ENCODE assay signal across 1 cellular context in genomic region chr15:76333720-76334437, GRCh38.
TF ChIP-seq lines count a peak whose summit lies in the region.

No MANE protein-coding gene starts in this region.

TF ChIP-seq in HepG2, 621 proteins besides CTCF, POLR2A, EP300 and RAD21 (continued from another document and continues in another):
- TF ChIP-seq AHDC1 (CRISPR knock-in tag; IDR thresholded peaks at IDR 0.05; ENCODE audit: borderline replicate concordance): peak; percentile 13; the same call in 1 of the 2 replicates
- no peak for TF ChIP-seq GTF2F1 (IDR thresholded peaks at IDR 0.05; ENCODE audit: low read length)
- no peak for TF ChIP-seq AFF4 (CRISPR knock-in tag; IDR thresholded peaks at IDR 0.05)
- TF ChIP-seq HDAC2 (CRISPR knock-in tag; IDR thresholded peaks at IDR 0.05): no peak; the same call in 1 of the 2 replicates
- no peak for TF ChIP-seq AKAP8 (CRISPR knock-in tag; IDR thresholded peaks at IDR 0.05)
- TF ChIP-seq ASH2L (IDR thresholded peaks at IDR 0.05; ENCODE audit: insufficient read length, low read depth, low read length): peak; percentile 68
- no peak for TF ChIP-seq ZC3H4 (CRISPR knock-in tag; IDR thresholded peaks at IDR 0.05; ENCODE audit: borderline replicate concordance)
- no peak for TF ChIP-seq SP4 (CRISPR knock-in tag; IDR thresholded peaks at IDR 0.05)
- no peak for TF ChIP-seq SP1 (IDR thresholded peaks at IDR 0.05)
- no peak for TF ChIP-seq SP1 (CRISPR knock-in tag; IDR thresholded peaks at IDR 0.05)
- TF ChIP-seq ZNF44 (CRISPR knock-in tag; IDR thresholded peaks at IDR 0.05): no peak
- TF ChIP-seq KLF9 (CRISPR knock-in tag; IDR thresholded peaks at IDR 0.05; ENCODE audit: low read depth): 0 out of 2 replicates have a peak, but pooled peaks have one; percentile 13
- TF ChIP-seq MEF2D (CRISPR knock-in tag; IDR thresholded peaks at IDR 0.05): no peak; the same call in 1 of the 2 replicates
- no peak for TF ChIP-seq ZNF264 (CRISPR knock-in tag; IDR thresholded peaks at IDR 0.05)
- peak; percentile 82; the same call in 1 of the 2 replicates for TF ChIP-seq REPIN1 (CRISPR knock-in tag; IDR thresholded peaks at IDR 0.05; ENCODE audit: borderline replicate concordance, low read depth)
- no peak for TF ChIP-seq ZNF451 (CRISPR knock-in tag; IDR thresholded peaks at IDR 0.05)
- no peak for TF ChIP-seq KLF15 (CRISPR knock-in tag; IDR thresholded peaks at IDR 0.05; ENCODE audit: borderline replicate concordance)
- peak; percentile 45; the same call in 1 of the 2 replicates for TF ChIP-seq ZNF331 (CRISPR knock-in tag; IDR thresholded peaks at IDR 0.05)
- TF ChIP-seq SETDB1 (CRISPR knock-in tag; IDR thresholded peaks at IDR 0.05; ENCODE audit: borderline replicate concordance): no peak
- TF ChIP-seq ZNF18 (CRISPR knock-in tag; IDR thresholded peaks at IDR 0.05; ENCODE audit: insufficient replicate concordance): peak; percentile 31
- TF ChIP-seq TRIM24 (CRISPR knock-in tag; IDR thresholded peaks at IDR 0.05): no peak
- TF ChIP-seq SAP130 (CRISPR knock-in tag; IDR thresholded peaks at IDR 0.05; ENCODE audit: low read depth): peak; percentile 69
- no peak for TF ChIP-seq PRPF4 (IDR thresholded peaks at IDR 0.05; ENCODE audit: low read depth, low read length, poor library complexity, severe bottlenecking)
- 0 out of 2 replicates have a peak, but pooled peaks have one; percentile 11 for TF ChIP-seq FOSL2 (CRISPR knock-in tag; IDR thresholded peaks at IDR 0.05)
- no peak for TF ChIP-seq SYNCRIP (IDR thresholded peaks at IDR 0.05; ENCODE audit: insufficient read depth, low read depth, low read length)
- no peak for TF ChIP-seq FOXO4 (CRISPR knock-in tag; conservative IDR thresholded peaks at IDR 0.05)
- TF ChIP-seq KDM4B (CRISPR knock-in tag; IDR thresholded peaks at IDR 0.05): 0 out of 2 replicates have a peak, but pooled peaks have one; percentile 46
- TF ChIP-seq KLF16 (CRISPR knock-in tag; IDR thresholded peaks at IDR 0.05): peak in 1 of 2 experiments; percentile 46; a peak in 1 of 4 replicates
- TF ChIP-seq DMTF1 (CRISPR knock-in tag; IDR thresholded peaks at IDR 0.05): no peak
- no peak for TF ChIP-seq GTF3A (CRISPR knock-in tag; conservative IDR thresholded peaks at IDR 0.05)
- TF ChIP-seq ZBTB1 (CRISPR knock-in tag; IDR thresholded peaks at IDR 0.05; ENCODE audit: borderline replicate concordance): no peak
- TF ChIP-seq FOXO1 (CRISPR knock-in tag; IDR thresholded peaks at IDR 0.05): 0 out of 2 replicates have a peak, but pooled peaks have one; percentile 15
- TF ChIP-seq HBP1 (CRISPR knock-in tag; IDR thresholded peaks at IDR 0.05; ENCODE audit: low read depth): no peak
- TF ChIP-seq CEBPG (CRISPR knock-in tag; IDR thresholded peaks at IDR 0.05): peak; percentile 37; the same call in 1 of the 2 replicates
- no peak for TF ChIP-seq ARHGAP35 (CRISPR knock-in tag; IDR thresholded peaks at IDR 0.05; ENCODE audit: borderline replicate concordance)
- TF ChIP-seq ZNF567 (CRISPR knock-in tag; IDR thresholded peaks at IDR 0.05; ENCODE audit: borderline replicate concordance): no peak
- peak; percentile 58; the same call in 1 of the 2 replicates for TF ChIP-seq ZHX1 (CRISPR knock-in tag; IDR thresholded peaks at IDR 0.05; ENCODE audit: low read depth)
- TF ChIP-seq ZNF772 (CRISPR knock-in tag; IDR thresholded peaks at IDR 0.05): 0 out of 2 replicates have a peak, but pooled peaks have one; percentile 32
- TF ChIP-seq ZNF775 (CRISPR knock-in tag; IDR thresholded peaks at IDR 0.05; ENCODE audit: borderline replicate concordance): no peak
- peak; percentile 71; the same call in 1 of the 2 replicates for TF ChIP-seq YEATS2 (CRISPR knock-in tag; IDR thresholded peaks at IDR 0.05; ENCODE audit: borderline replicate concordance)
- TF ChIP-seq ZNF7 (CRISPR knock-in tag; IDR thresholded peaks at IDR 0.05): no peak
- no peak for TF ChIP-seq ZZZ3 (CRISPR knock-in tag; IDR thresholded peaks at IDR 0.05; ENCODE audit: borderline replicate concordance)
- no peak for TF ChIP-seq GABPB1 (CRISPR knock-in tag; IDR thresholded peaks at IDR 0.05)
